In the genomic region with DNA sequence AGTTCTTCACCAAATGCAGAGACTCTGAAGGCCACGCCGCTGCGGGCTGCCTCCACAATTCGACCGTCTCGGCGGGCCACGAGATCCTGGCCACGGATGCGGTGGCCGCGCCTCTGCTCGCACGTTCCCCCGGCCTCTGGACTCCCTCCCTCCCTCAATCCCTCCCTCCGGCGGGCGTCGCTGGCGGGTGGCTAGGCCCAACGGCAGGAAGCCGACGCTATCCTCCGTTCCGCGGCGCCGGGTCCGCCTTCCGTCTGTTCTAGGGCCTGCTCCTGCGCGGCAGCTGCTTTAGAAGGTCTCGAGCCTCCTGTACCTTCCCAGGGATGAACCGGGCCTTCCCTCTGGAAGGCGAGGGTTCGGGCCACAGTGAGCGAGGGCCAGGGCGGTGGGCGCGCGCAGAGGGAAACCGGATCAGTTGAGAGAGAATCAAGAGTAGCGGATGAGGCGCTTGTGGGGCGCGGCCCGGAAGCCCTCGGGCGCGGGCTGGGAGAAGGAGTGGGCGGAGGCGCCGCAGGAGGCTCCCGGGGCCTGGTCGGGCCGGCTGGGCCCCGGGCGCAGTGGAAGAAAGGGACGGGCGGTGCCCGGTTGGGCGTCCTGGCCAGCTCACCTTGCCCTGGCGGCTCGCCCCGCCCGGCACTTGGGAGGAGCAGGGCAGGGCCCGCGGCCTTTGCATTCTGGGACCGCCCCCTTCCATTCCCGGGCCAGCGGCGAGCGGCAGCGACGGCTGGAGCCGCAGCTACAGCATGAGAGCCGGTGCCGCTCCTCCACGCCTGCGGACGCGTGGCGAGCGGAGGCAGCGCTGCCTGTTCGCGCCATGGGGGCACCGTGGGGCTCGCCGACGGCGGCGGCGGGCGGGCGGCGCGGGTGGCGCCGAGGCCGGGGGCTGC, we compare ENCODE assay signal across 8 cellular contexts. TPM values are rescaled to one million over a fixed set of nuclear protein-coding genes. Genes with fewer than 3 reads are reported as not detected.
DNase-seq lines count a peak whose midpoint lies in the region; ATAC-seq and TF ChIP-seq lines count a peak whose summit lies in the region.

A gene with protein sequence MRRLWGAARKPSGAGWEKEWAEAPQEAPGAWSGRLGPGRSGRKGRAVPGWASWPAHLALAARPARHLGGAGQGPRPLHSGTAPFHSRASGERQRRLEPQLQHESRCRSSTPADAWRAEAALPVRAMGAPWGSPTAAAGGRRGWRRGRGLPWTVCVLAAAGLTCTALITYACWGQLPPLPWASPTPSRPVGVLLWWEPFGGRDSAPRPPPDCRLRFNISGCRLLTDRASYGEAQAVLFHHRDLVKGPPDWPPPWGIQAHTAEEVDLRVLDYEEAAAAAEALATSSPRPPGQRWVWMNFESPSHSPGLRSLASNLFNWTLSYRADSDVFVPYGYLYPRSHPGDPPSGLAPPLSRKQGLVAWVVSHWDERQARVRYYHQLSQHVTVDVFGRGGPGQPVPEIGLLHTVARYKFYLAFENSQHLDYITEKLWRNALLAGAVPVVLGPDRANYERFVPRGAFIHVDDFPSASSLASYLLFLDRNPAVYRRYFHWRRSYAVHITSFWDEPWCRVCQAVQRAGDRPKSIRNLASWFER (plus strand): TSS at position 227 of the 887 bp plus-strand sequence. CDS start 213 bp downstream, at position 440.

- H3K27me3 ChIP-seq in HL-60 (ENCODE audit: insufficient read depth, poor library complexity, severe bottlenecking) (no peaks in the 10 kb centered on the region), OCI-LY1 (ENCODE audit: insufficient read depth, low read length) (no peaks in the 10 kb centered on the region)

- H3K9me3 Mint-ChIP-seq in activated T-cell treated with anti-CD3 and anti-CD28 coated beads, Interleukin-2, amount 50 U/mL, for 4 hours = no peaks in the 10 kb centered on the region
- no peaks in the 10 kb centered on the region for H3K9me3 Mint-ChIP-seq in stimulated activated effector memory CD8-positive, alpha-beta T cell treated with anti-CD3 and anti-CD28 coated beads, Interleukin-12 subunit alpha, Interleukin-12 subunit beta, amount 100 ng/mL, for 72 hours

- peak within 1 kb of the TSS; percentile 60 for H3K4me2 ChIP-seq in OCI-LY1 (ENCODE audit: low read length)

- H3K36me3 Mint-ChIP-seq in activated T-cell treated with anti-CD3 and anti-CD28 coated beads, Interleukin-2, amount 50 U/mL, for 4 hours (ENCODE audit: insufficient read depth) = no peaks in the 10 kb centered on the region
- H3K36me3 Mint-ChIP-seq in stimulated activated effector memory CD8-positive, alpha-beta T cell treated with anti-CD3 and anti-CD28 coated beads, Interleukin-12 subunit alpha, Interleukin-12 subunit beta, amount 100 ng/mL, for 72 hours = peaks cover 19% of the 10 kb centered on the region

- no peaks in the 10 kb centered on the region for H3K36me3 ChIP-seq in OCI-LY1 (ENCODE audit: insufficient read depth, low read length)

- no peaks in the 10 kb centered on the region for H4K20me1 ChIP-seq in OCI-LY1 (ENCODE audit: insufficient read depth, low read length)

- peak within 1 kb of the TSS; percentile 98 for H3K4me3 Mint-ChIP-seq in activated T-cell treated with anti-CD3 and anti-CD28 coated beads, Interleukin-2, amount 50 U/mL, for 4 hours
- H3K4me3 Mint-ChIP-seq in stimulated activated effector memory CD8-positive, alpha-beta T cell treated with anti-CD3 and anti-CD28 coated beads, Interleukin-12 subunit alpha, Interleukin-12 subunit beta, amount 100 ng/mL, for 72 hours = peak within 1 kb of the TSS; percentile 97

- in situ Hi-C loops in Caki2 (cut with HindIII; ENCODE audit: low pct_unique_long_range_greater_than_20kb, low sequenced_read_pairs) = no loop called here

- H2AFZ ChIP-seq in OCI-LY1 (ENCODE audit: low read length) = no peak within 1 kb of the TSS

- peak within 1 kb of the TSS; percentile 99 for H3K27ac Mint-ChIP-seq in stimulated activated effector memory CD8-positive, alpha-beta T cell treated with anti-CD3 and anti-CD28 coated beads, Interleukin-12 subunit alpha, Interleukin-12 subunit beta, amount 100 ng/mL, for 72 hours

- peaks cover 45% of the 10 kb centered on the region for H3K4me1 Mint-ChIP-seq in activated T-cell treated with anti-CD3 and anti-CD28 coated beads, Interleukin-2, amount 50 U/mL, for 4 hours (ENCODE audit: low read depth)
- peaks cover 37% of the 10 kb centered on the region for H3K4me1 Mint-ChIP-seq in stimulated activated effector memory CD8-positive, alpha-beta T cell treated with anti-CD3 and anti-CD28 coated beads, Interleukin-12 subunit alpha, Interleukin-12 subunit beta, amount 100 ng/mL, for 72 hours

- no peaks in the 10 kb centered on the region for H3K9me3 ChIP-seq in OCI-LY1 (ENCODE audit: low read length)

- ATAC-seq in GM19463 (IDR thresholded peaks at IDR 0.05; ENCODE audit: unreplicated experiment) (peak; percentile 78), esophagus mucosa (peak; percentile 98)
- peak; percentile 80 to 86 for ATAC-seq in activated T-cell treated with anti-CD3 and anti-CD28 coated beads, Interleukin-2, amount 50 U/mL, for 4 hours
- ATAC-seq in stimulated activated effector memory CD8-positive, alpha-beta T cell treated with anti-CD3 and anti-CD28 coated beads, Interleukin-12 subunit alpha, Interleukin-12 subunit beta, amount 100 ng/mL, for 72 hours = peak; percentile 91

- no peak within 1 kb of the TSS for H3K9ac ChIP-seq in OCI-LY1 (ENCODE audit: low read length)

- H3K79me2 ChIP-seq in OCI-LY1 (ENCODE audit: insufficient read depth, low read length) = no peaks in the 10 kb centered on the region

- H3K4me3 ChIP-seq in HL-60 (replicated peaks; ENCODE audit: insufficient read depth, low read length) (peak within 1 kb of the TSS; percentile 62), OCI-LY1 (ENCODE audit: low read depth, low read length, poor library complexity, severe bottlenecking) (peak within 1 kb of the TSS; percentile 37)

- DNase-seq in Caki2 (ENCODE audit: low read depth) (peak; percentile 89), HL-60 (ENCODE audit: low read depth in 1 of 2, low spot score in 1 of 2) (peak; percentile 69 to 91), myocyte (ENCODE audit: low read depth) (peak; percentile 85)
- peak; percentile 55 for DNase-seq in activated T-cell treated with anti-CD3 and anti-CD28 coated beads, Interleukin-2, amount 50 U/mL, for 4 hours
- DNase-seq in stimulated activated effector memory CD8-positive, alpha-beta T cell treated with anti-CD3 and anti-CD28 coated beads, Interleukin-12 subunit alpha, Interleukin-12 subunit beta, amount 100 ng/mL, for 72 hours (ENCODE audit: low spot score in 2 of 2) = peak; percentile 67 to 90

- no peaks in the 10 kb centered on the region for H3F3A ChIP-seq in OCI-LY1 (ENCODE audit: insufficient read depth, low read length)

- no peaks in the 10 kb centered on the region for H3K4me1 ChIP-seq in OCI-LY1 (ENCODE audit: insufficient read depth, low read length, severe bottlenecking)

- H3K9me2 ChIP-seq in OCI-LY1 (ENCODE audit: low read depth, low read length) = no peaks in the 10 kb centered on the region

- H3K27ac ChIP-seq in HL-60 (replicated peaks) (peak within 1 kb of the TSS; percentile 98), OCI-LY1 (ENCODE audit: low read depth, low read length, poor library complexity, severe bottlenecking) (no peak within 1 kb of the TSS)

- H3K27me3 Mint-ChIP-seq in activated T-cell treated with anti-CD3 and anti-CD28 coated beads, Interleukin-2, amount 50 U/mL, for 4 hours (ENCODE audit: low read depth) = no peaks in the 10 kb centered on the region

- TF ChIP-seq CTCF in HL-60 (IDR thresholded peaks at IDR 0.05; ENCODE audit: insufficient read depth, low read length) (no peak), OCI-LY1 (IDR thresholded peaks at IDR 0.05; ENCODE audit: low read length) (no peak)

RNA-seq across cellular contexts. Expression of the gene that starts here (rescaled TPM):
- total RNA-seq in Caki2 (2014; rRNA removed; shearing (Covaris generic); ENCODE audit: low replicate concordance) = 1.8 and 5.8 TPM in 2 replicates
- total RNA-seq in activated T-cell treated with anti-CD3 and anti-CD28 coated beads, Interleukin-2, amount 50 U/mL, for 4 hours = 1 to 10 TPM; 7.6 to 8.2 (median 7.9) TPM
- total RNA-seq in esophagus mucosa = 1.4 TPM
- total RNA-seq in myocyte = 3.9 and 4.0 TPM in 2 replicates
- polyA plus RNA-seq in myocyte (2012) = 1.4 TPM
